ENCODE assay signal across 8 cellular contexts in genomic region chr11:65639623-65640482, GRCh38. TPM values are rescaled to one million over a fixed set of nuclear protein-coding genes. Genes with fewer than 3 reads are reported as not detected.
DNase-seq lines count a peak whose midpoint lies in the region; ATAC-seq and TF ChIP-seq lines count a peak whose summit lies in the region.

No MANE protein-coding gene starts in this region.

- DNase-seq in T-cell (peak; percentile 52 to 93 (median 88)), pons (ENCODE audit: low spot score) (peak; percentile 56), WTC11 (ENCODE audit: low spot score) (no peak), NCI-H2081 (lab: John Stamatoyannopoulos, UW) (no peak), NCI-H526 treated with DMSO at 0.1 percent for 48 hours (lab: John Stamatoyannopoulos, UW) (no peak)

- H3K27ac Mint-ChIP-seq in T-cell (peak overlapping the region; percentile 94 to 96), brain (no peak overlapping the region), WTC11 (no peak overlapping the region)

- peaks cover 28% of the 10 kb centered on the region for H3F3A ChIP-seq in DOHH2 (ENCODE audit: control insufficient read depth, insufficient read depth)

- H3K4me3 ChIP-seq in DOHH2 (ENCODE audit: low read length), result peak overlapping the region; percentile 84

- H3K27me3 ChIP-seq in DOHH2 (ENCODE audit: control insufficient read depth, low read length), result no peaks in the 10 kb centered on the region

- TF ChIP-seq CTCF in DOHH2 (IDR thresholded peaks at IDR 0.05; ENCODE audit: low read depth, low read length, poor library complexity, severe bottlenecking), result no peak
- no peak for TF ChIP-seq CTCF in brain (conservative IDR thresholded peaks at IDR 0.05)
- TF ChIP-seq CTCF in WTC11 (IDR thresholded peaks at IDR 0.05), result no peak

- H3K36me3 ChIP-seq in DOHH2 (ENCODE audit: control insufficient read depth, low read length), result peaks cover 80% of the 10 kb centered on the region

- H3K9me2 ChIP-seq in DOHH2 (replicated peaks; ENCODE audit: control insufficient read depth, low read length), result no peaks in the 10 kb centered on the region

- peak overlapping the region; percentile 97 for H3K27ac ChIP-seq in DOHH2 (ENCODE audit: low read depth, low read length)

- ATAC-seq in GM21447 (IDR thresholded peaks at IDR 0.05; ENCODE audit: unreplicated experiment) (peak; percentile 53), T-cell (replicated peaks in 1 of 4) (peak; percentile 53 to 78 (median 58)), WTC11 (no peak)

- CTCF ChIA-PET in T-cell (lab: Charles Lee), result interaction anchor here in 1 of 2 donors (0.5 to 2.3 kb wide), 3 partner anchors 13 to 74 kb away, joined by 3 to 13 read pairs (median 4); partner anchors contain the start of gene RELA
- CTCF ChIA-PET in WTC11 (lab: Charles Lee), result interaction anchor here (0.9 to 2.6 kb wide), 2 partner anchors 99 to 105 kb away, joined by 3 to 16 read pairs; no protein-coding TSS in a partner anchor

- H4K20me1 ChIP-seq in DOHH2 (ENCODE audit: control insufficient read depth, insufficient read depth, low read depth, low read length), result no peaks in the 10 kb centered on the region

- peaks cover 49% of the 10 kb centered on the region for H3K4me1 ChIP-seq in DOHH2 (ENCODE audit: control insufficient read depth, low read length)

- H3K36me3 Mint-ChIP-seq in T-cell (peaks cover 17% of the 10 kb centered on the region), brain (peaks cover 12% of the 10 kb centered on the region), WTC11 (peaks cover 11% of the 10 kb centered on the region)

- peaks cover 28% of the 10 kb centered on the region for H3K79me2 ChIP-seq in DOHH2 (ENCODE audit: control insufficient read depth, low read length)

- H3K9me3 Mint-ChIP-seq in T-cell (no peaks in the 10 kb centered on the region), brain (no peaks in the 10 kb centered on the region), WTC11 (no peaks in the 10 kb centered on the region)

- no peaks in the 10 kb centered on the region for H3K9me3 ChIP-seq in DOHH2 (ENCODE audit: control insufficient read depth, insufficient read depth, low read length)

- H3K4me2 ChIP-seq in DOHH2 (ENCODE audit: low read length), result peak overlapping the region; percentile 100

- H3K4me3 Mint-ChIP-seq in T-cell (peak overlapping the region; percentile 89 to 95 (median 92)), brain (peak overlapping the region in 3 of 5 experiments; percentile 26 to 45 (median 28)), WTC11 (no peak overlapping the region)

- no peaks in the 10 kb centered on the region for H3K27me3 Mint-ChIP-seq in T-cell
- peaks cover 4% of the 10 kb centered on the region for H3K27me3 Mint-ChIP-seq in brain
- no peaks in the 10 kb centered on the region for H3K27me3 Mint-ChIP-seq in WTC11 (ENCODE audit: low read depth)

- POLR2A ChIA-PET in T-cell (lab: Charles Lee), result interaction anchor here (0.5 to 3.2 kb wide), 7 partner anchors 13 to 765 kb away, joined by 3 to 21 read pairs (median 4); partner anchors contain the start of gene PCNX3 (in 1 of the 2)
- POLR2A ChIA-PET in WTC11 (lab: Charles Lee), result no interaction called here

- peaks cover 54 to 63% (median 55%) of the 10 kb centered on the region in 3 donors for H3K4me1 Mint-ChIP-seq in T-cell
- H3K4me1 Mint-ChIP-seq in brain, result peaks cover 20% of the 10 kb centered on the region
- H3K4me1 Mint-ChIP-seq in WTC11, result peaks cover 39% of the 10 kb centered on the region

TF ChIP-seq in WTC11, 78 proteins besides CTCF, POLR2A, EP300 and RAD21:
- TF ChIP-seq MYBL2 (CRISPR knock-in tag; IDR thresholded peaks at IDR 0.05), result no peak
- no peak for TF ChIP-seq GRHL2 (CRISPR knock-in tag; IDR thresholded peaks at IDR 0.05; ENCODE audit: insufficient replicate concordance, severe bottlenecking)
- TF ChIP-seq AFF4 (CRISPR knock-in tag; IDR thresholded peaks at IDR 0.05; ENCODE audit: borderline replicate concordance), result no peak

RNA-seq across cellular contexts. Expression of gene SIPA1, which starts 2.0 kb away (rescaled TPM):
- total RNA-seq in T-cell (100 to 1,000 TPM; 179 to 285 (median 200) TPM), WTC11 (2021) (63.3 to 71.7 TPM (median 65.4 TPM) in 3 replicates)
- 33.7 TPM for polyA plus RNA-seq in brain (ENCODE audit: insufficient read depth, low read depth, low replicate concordance)

RNA-seq across cellular contexts. Expression of gene RELA, which starts 22.9 kb away (rescaled TPM):
- total RNA-seq in T-cell (100 to 1,000 TPM; 155 to 302 (median 172) TPM), WTC11 (2021) (26.3 to 35.1 TPM (median 29.0 TPM) in 3 replicates)
- 83.9 TPM for polyA plus RNA-seq in brain (ENCODE audit: insufficient read depth, low read depth, low replicate concordance)

RNA-seq across cellular contexts. Expression of gene PCNX3, which starts 24.3 kb away (rescaled TPM):
- total RNA-seq in T-cell (10 to 100 TPM; 54.2 to 74.7 (median 66.8) TPM), WTC11 (2021) (44.6 to 51.6 TPM (median 45.8 TPM) in 3 replicates)
- 29.6 TPM for polyA plus RNA-seq in brain (ENCODE audit: insufficient read depth, low read depth, low replicate concordance)

RNA-seq across cellular contexts. Expression of gene MAP3K11, which starts 25.8 kb away (rescaled TPM):
- total RNA-seq in T-cell, result 100 to 1,000 TPM in 2 of 5 donors, 10 to 100 TPM in 3; 60.8 to 110 (median 84.0) TPM
- polyA plus RNA-seq in brain (ENCODE audit: insufficient read depth, low read depth, low replicate concordance), result 79.2 TPM
- total RNA-seq in WTC11 (2021), result 46.1 to 56.1 TPM (median 52.8 TPM) in 3 replicates

RNA-seq across cellular contexts. Expression of gene KCNK7, which starts 44.3 kb away (rescaled TPM):
- total RNA-seq in T-cell (1 to 10 TPM; 2.3 to 8.0 (median 3.6) TPM), WTC11 (2021) (1.4 to 2.1 TPM (median 2.0 TPM) in 3 replicates)
- polyA plus RNA-seq in brain (ENCODE audit: insufficient read depth, low read depth, low replicate concordance), result 0.68 TPM

Comparison
In these comparisons a context has a peak if more than half of its experiments do, and no peak if none do; other contexts are left out.
1. DNase-seq: peak in T-cell (34 of 34) and pons (single experiment); none in WTC11 (single experiment), NCI-H2081 (0 of 2) and NCI-H526 treated with DMSO at 0.1 percent for 48 hours (single experiment).
2. H3K27ac Mint-ChIP-seq: peak in T-cell (2 of 2); none in brain (0 of 5) and WTC11 (single experiment).